8 cellular contexts compared by ENCODE assay signal in genomic region chr9:4762108-4762888, GRCh38. TPM values are rescaled to one million over a fixed set of nuclear protein-coding genes. Genes with fewer than 3 reads are reported as not detected.
DNase-seq lines count a peak whose midpoint lies in the region; ATAC-seq and TF ChIP-seq lines count a peak whose summit lies in the region.

No MANE protein-coding gene starts in this region.

- H3K4me3 ChIP-seq in HUES48 (ENCODE audit: low read depth, low read length), result peak overlapping the region; percentile 28
- no peak overlapping the region for H3K4me3 ChIP-seq in Panc1 (ENCODE audit: low read depth in 2 of 2, low read length in 2 of 2)
- H3K4me3 ChIP-seq in fibroblast of villous mesenchyme (ENCODE audit: low read depth, low read length), result no peak overlapping the region
- peak overlapping the region; percentile 39 for H3K4me3 ChIP-seq in neuron (ENCODE audit: low read length)

- intact Hi-C loops in Panc1 (cut with micrococcal nuclease; ENCODE audit: unreplicated experiment), result loop anchor here (5.0 kb wide), 1 partner anchor 225 kb away; the partner anchor contains the start of gene JAK2

- H3K9me3 ChIP-seq in HUES48 (ENCODE audit: control insufficient read depth, insufficient read depth, low read length) (no peaks in the 10 kb centered on the region), Panc1 (ENCODE audit: control insufficient read depth, insufficient read depth, low read depth, low read length) (no peaks in the 10 kb centered on the region), neuron (ENCODE audit: low read length) (no peaks in the 10 kb centered on the region)

- no TSS peak for BruUV-seq in Panc1 (replicated peaks; lab: Mats Ljungman, UMichigan)

- H3K27ac ChIP-seq in HUES48 (ENCODE audit: low read depth, low read length) (peak overlapping the region; percentile 52), Panc1 (ENCODE audit: low read length) (no peak overlapping the region)

- CTCF ChIA-PET in Panc1 (lab: Charles Lee), result no interaction called here

- peaks cover 12% of the 10 kb centered on the region; the same call in 1 of the 2 replicates for H3K4me1 ChIP-seq in HUES48 (ENCODE audit: control insufficient read depth, insufficient read depth, low read length)
- no peaks in the 10 kb centered on the region for H3K4me1 ChIP-seq in Panc1 (ENCODE audit: control insufficient read depth, insufficient read depth, low read length)
- peaks cover 17% of the 10 kb centered on the region for H3K4me1 ChIP-seq in neuron (ENCODE audit: insufficient read depth, low read length)

- no peaks in the 10 kb centered on the region for H3K27me3 ChIP-seq in HUES48 (ENCODE audit: control insufficient read depth, insufficient read depth, low read length)
- H3K27me3 ChIP-seq in Panc1 (ENCODE audit: control insufficient read depth, insufficient read depth, low read length), result no peaks in the 10 kb centered on the region
- no peaks in the 10 kb centered on the region for H3K27me3 ChIP-seq in neuron (ENCODE audit: insufficient read depth, low read length)

- TF ChIP-seq CTCF in Panc1 (IDR thresholded peaks at IDR 0.05), result peak; percentile 64
- TF ChIP-seq CTCF in fibroblast of villous mesenchyme (IDR thresholded peaks at IDR 0.05; ENCODE audit: insufficient read depth, low read depth, low read length), result peak; percentile 78

- DNase-seq in DMS114 treated with DMSO at 0.1 percent for 48 hours (lab: John Stamatoyannopoulos, UW; ENCODE audit: unreplicated experiment) (peak; percentile 28), Panc1 (ENCODE audit: low read depth, low spot score) (peak; percentile 32), fibroblast of villous mesenchyme (ENCODE audit: low read depth) (peak; percentile 77), stromal cell of bone marrow (ENCODE audit: low read depth) (peak; percentile 54)
- peak; percentile 60 to 66 for DNase-seq in activated T-helper 1 cell treated with anti-CD3 and anti-CD28 coated beads, Interleukin-2, amount 50 U/mL, for 16 hours (ENCODE audit: low read depth in 1 of 2, low spot score in 1 of 2)

- POLR2A ChIA-PET in Panc1 (lab: Charles Lee), result no interaction called here

- in situ Hi-C loops in Panc1 (cut with HindIII; ENCODE audit: low pct_unique_long_range_greater_than_20kb, low sequenced_read_pairs), result no loop called here

- ATAC-seq in GM21423 (IDR thresholded peaks at IDR 0.05; ENCODE audit: unreplicated experiment), result peak; percentile 87
- ATAC-seq in Panc1, result no peak

- H3K36me3 ChIP-seq in HUES48 (ENCODE audit: control insufficient read depth, insufficient read depth, low read length) (no peaks in the 10 kb centered on the region), Panc1 (ENCODE audit: control insufficient read depth, insufficient read depth, low read length) (no peaks in the 10 kb centered on the region), neuron (ENCODE audit: insufficient read depth, low read length) (no peaks in the 10 kb centered on the region)

- H3K9ac ChIP-seq in HUES48 (ENCODE audit: low read depth, low read length), result no peak overlapping the region

- H2AFZ ChIP-seq in neuron (ENCODE audit: low read depth, low read length), result peak overlapping the region; percentile 74

RNA-seq across cellular contexts. Expression of gene AK3, which starts 21.3 kb away (rescaled TPM):
- total RNA-seq in Panc1 (2021; ENCODE audit: unreplicated experiment) (15.9 TPM), fibroblast of villous mesenchyme (54.4 and 72.5 TPM in 2 replicates)
- 27.2 TPM for polyA plus RNA-seq in Panc1 (2012; ENCODE audit: insufficient read length)

RNA-seq across cellular contexts. Expression of gene RCL1, which starts 30.4 kb away (rescaled TPM):
- total RNA-seq in Panc1 (2021; ENCODE audit: unreplicated experiment), result 11.2 TPM
- polyA plus RNA-seq in Panc1 (2012; ENCODE audit: insufficient read length), result 6.7 TPM
- 9.7 and 10.4 TPM in 2 replicates for total RNA-seq in fibroblast of villous mesenchyme

Comparison
In these comparisons a context has a peak if more than half of its experiments do, and no peak if none do; other contexts are left out.
1. H3K4me3 ChIP-seq: peak in HUES48 (single experiment) and neuron (single experiment); none in Panc1 (0 of 2) and fibroblast of villous mesenchyme (single experiment).
2. Peak in every context shown above with its lines, with median percentiles within 50 percentile points of each other: DNase-seq.